Comparison of ENCODE assay signal across 21 cellular contexts in genomic region chr2:33559986-33560385, GRCh38.
"Had no signal": no experiment of that assay in that cellular context is flagged by ENCODE, and none has a peak within 500 bp of the region (broad histone marks: within the 10 kb centered on the region; RNA-seq: fewer than 3 reads in every experiment).

No MANE protein-coding gene starts in this region.

- H3K4me2 ChIP-seq: PC-9 had no signal

- H3K27ac ChIP-seq: PC-9, VCaP had no signal

- H3K9me3 Mint-ChIP-seq: activated CD4-positive, alpha-beta memory T cell treated with anti-CD3 and anti-CD28 coated beads for 36 hours; activated CD4-positive, alpha-beta T cell treated with anti-CD3 and anti-CD28 coated beads, Interleukin-2, amount 10 ng/mL, durations not matched to agents 7 days and 5 days; activated naive CD4-positive, alpha-beta T cell treated with anti-CD3 and anti-CD28 coated beads, Interleukin-2, amount 50 U/mL, for 72 hours; activated naive CD8-positive, alpha-beta T cell treated with anti-CD3 and anti-CD28 coated beads, Interleukin-2, amount 50 U/mL, for 24 hours; activated T-cell treated with anti-CD3 and anti-CD28 coated beads, Interleukin-2, amount 50 U/mL, for 4 hours; brain; central memory CD8-positive, alpha-beta T cell had no signal

- H3K27me3 Mint-ChIP-seq: activated CD4-positive, alpha-beta memory T cell treated with anti-CD3 and anti-CD28 coated beads for 36 hours; activated CD4-positive, alpha-beta T cell treated with anti-CD3 and anti-CD28 coated beads, Interleukin-2, amount 10 ng/mL, durations not matched to agents 7 days and 5 days; activated naive CD8-positive, alpha-beta T cell treated with anti-CD3 and anti-CD28 coated beads, Interleukin-2, amount 50 U/mL, for 24 hours; brain; central memory CD8-positive, alpha-beta T cell had no signal

- H2AFZ ChIP-seq: PC-9 had no signal

- DNase-seq: activated CD4-positive, alpha-beta memory T cell treated with anti-CD3 and anti-CD28 coated beads for 36 hours; activated CD4-positive, alpha-beta T cell treated with anti-CD3 and anti-CD28 coated beads, Interleukin-2, amount 10 ng/mL, durations not matched to agents 7 days and 5 days; activated CD4-positive, CD25-positive, alpha-beta regulatory T cell; activated CD8-positive, alpha-beta memory T cell treated with anti-CD3 and anti-CD28 coated beads for 24 hours; activated effector memory CD4-positive, alpha-beta T cell treated with anti-CD3 and anti-CD28 coated beads, Interleukin-2, amount 50 U/mL, for 16 hours; activated naive CD4-positive, alpha-beta T cell treated with Interleukin-2 at 50 U/mL for 16 hours; activated naive CD8-positive, alpha-beta T cell treated with anti-CD3 and anti-CD28 coated beads, Interleukin-2, amount 50 U/mL, for 24 hours; activated T-cell treated with anti-CD3 and anti-CD28 coated beads, Interleukin-2, amount 50 U/mL, for 4 hours; amygdala; NCI-H1105 treated with DMSO at 0.1 percent for 48 hours; NCI-H1436 treated with DMSO at 0.1 percent for 48 hours; NCI-H187; NCI-H2081; NCI-H510A treated with DMSO at 0.1 percent for 48 hours; PC-9; SIG-M5; T-helper 1 cell had no signal

- ATAC-seq: activated naive CD4-positive, alpha-beta T cell treated with anti-CD3 and anti-CD28 coated beads, Interleukin-2, amount 50 U/mL, for 72 hours; activated naive CD8-positive, alpha-beta T cell treated with anti-CD3 and anti-CD28 coated beads, Interleukin-2, amount 50 U/mL, for 24 hours; activated T-cell treated with anti-CD3 and anti-CD28 coated beads, Interleukin-2, amount 50 U/mL, for 4 hours had no signal

- H3K4me1 Mint-ChIP-seq: central memory CD8-positive, alpha-beta T cell had no signal

- H3K4me3 ChIP-seq: PC-9 had no signal

- H3K4me3 Mint-ChIP-seq: activated CD4-positive, alpha-beta memory T cell treated with anti-CD3 and anti-CD28 coated beads for 36 hours; activated CD4-positive, alpha-beta T cell treated with anti-CD3 and anti-CD28 coated beads, Interleukin-2, amount 10 ng/mL, durations not matched to agents 7 days and 5 days; activated naive CD8-positive, alpha-beta T cell treated with anti-CD3 and anti-CD28 coated beads, Interleukin-2, amount 50 U/mL, for 24 hours; activated T-cell treated with anti-CD3 and anti-CD28 coated beads, Interleukin-2, amount 50 U/mL, for 4 hours; brain; central memory CD8-positive, alpha-beta T cell had no signal

- H3K27ac Mint-ChIP-seq: activated CD4-positive, alpha-beta memory T cell treated with anti-CD3 and anti-CD28 coated beads for 36 hours; activated CD4-positive, alpha-beta T cell treated with anti-CD3 and anti-CD28 coated beads, Interleukin-2, amount 10 ng/mL, durations not matched to agents 7 days and 5 days; activated naive CD4-positive, alpha-beta T cell treated with anti-CD3 and anti-CD28 coated beads, Interleukin-2, amount 50 U/mL, for 72 hours; activated naive CD8-positive, alpha-beta T cell treated with anti-CD3 and anti-CD28 coated beads, Interleukin-2, amount 50 U/mL, for 24 hours had no signal
